Comparison of ENCODE assay signal across 1 cellular context in genomic region chr12:75635606-75636444, GRCh38.
TF ChIP-seq lines count a peak whose summit lies in the region.

No MANE protein-coding gene starts in this region.

TF ChIP-seq in HepG2, 621 proteins besides CTCF, POLR2A, EP300 and RAD21 (continued from another document and continues in another):
- TF ChIP-seq ZNF276 (CRISPR knock-in tag; IDR thresholded peaks at IDR 0.05; ENCODE audit: low read depth), result no peak
- no peak for TF ChIP-seq GTF3A (CRISPR knock-in tag; conservative IDR thresholded peaks at IDR 0.05)
- no peak for TF ChIP-seq MED8 (CRISPR knock-in tag; IDR thresholded peaks at IDR 0.05; ENCODE audit: insufficient replicate concordance)
- TF ChIP-seq KAT8 (CRISPR knock-in tag; IDR thresholded peaks at IDR 0.05), result peak; percentile 14; the same call in 1 of the 2 replicates
- peak; percentile 74; the same call in 1 of the 2 replicates for TF ChIP-seq ZMYM2 (CRISPR knock-in tag; IDR thresholded peaks at IDR 0.05)
- TF ChIP-seq FOXO4 (CRISPR knock-in tag; conservative IDR thresholded peaks at IDR 0.05), result no peak
- no peak for TF ChIP-seq IRX3 (CRISPR knock-in tag; IDR thresholded peaks at IDR 0.05; ENCODE audit: borderline replicate concordance, low read depth)
- TF ChIP-seq PHF21A (CRISPR knock-in tag; IDR thresholded peaks at IDR 0.05), result no peak
- TF ChIP-seq ZFX (CRISPR knock-in tag; IDR thresholded peaks at IDR 0.05; ENCODE audit: low read depth), result no peak
- no peak for TF ChIP-seq HNRNPH1 (optimal IDR thresholded peaks at IDR 0.05; ENCODE audit: low read depth, low read length)
- no peak for TF ChIP-seq PLRG1 (conservative IDR thresholded peaks at IDR 0.05)
- TF ChIP-seq RAD51 (IDR thresholded peaks at IDR 0.05; ENCODE audit: borderline replicate concordance), result no peak
- TF ChIP-seq MEF2D (CRISPR knock-in tag; IDR thresholded peaks at IDR 0.05), result peak; percentile 77; the same call in 1 of the 2 replicates
- TF ChIP-seq FOSL2 (CRISPR knock-in tag; IDR thresholded peaks at IDR 0.05), result peak; percentile 93
- no peak for TF ChIP-seq EZH2 (conservative IDR thresholded peaks at IDR 0.05; ENCODE audit: low read depth, low read length)
- TF ChIP-seq DMAP1 (CRISPR knock-in tag; IDR thresholded peaks at IDR 0.05), result peak; percentile 30; the same call in 1 of the 2 replicates
- no peak for TF ChIP-seq ZNF598 (CRISPR knock-in tag; IDR thresholded peaks at IDR 0.05; ENCODE audit: borderline replicate concordance)
- peak; percentile 81 for TF ChIP-seq CREB1 (IDR thresholded peaks at IDR 0.05)
- TF ChIP-seq CREB1 (CRISPR knock-in tag; IDR thresholded peaks at IDR 0.05), result no peak
- TF ChIP-seq GABPB1 (CRISPR knock-in tag; IDR thresholded peaks at IDR 0.05), result no peak
- no peak for TF ChIP-seq ARNTL (CRISPR knock-in tag; IDR thresholded peaks at IDR 0.05)
- TF ChIP-seq ETS1 (CRISPR knock-in tag; IDR thresholded peaks at IDR 0.05), result no peak
- no peak for TF ChIP-seq GLMP (CRISPR knock-in tag; IDR thresholded peaks at IDR 0.05; ENCODE audit: borderline replicate concordance)
- peak; percentile 91 for TF ChIP-seq ZNF629 (CRISPR knock-in tag; conservative IDR thresholded peaks at IDR 0.05)
- TF ChIP-seq ZNF703 (CRISPR knock-in tag; IDR thresholded peaks at IDR 0.05; ENCODE audit: borderline replicate concordance), result no peak
- TF ChIP-seq PBX3 (CRISPR knock-in tag; IDR thresholded peaks at IDR 0.05; ENCODE audit: borderline replicate concordance), result no peak
- TF ChIP-seq CBFB (CRISPR knock-in tag; IDR thresholded peaks at IDR 0.05), result peak; percentile 99
- TF ChIP-seq ZNF546 (CRISPR knock-in tag; conservative IDR thresholded peaks at IDR 0.05), result no peak
- TF ChIP-seq NR2C2 (CRISPR knock-in tag; IDR thresholded peaks at IDR 0.05; ENCODE audit: borderline replicate concordance), result peak; percentile 48; the same call in 1 of the 2 replicates
- no peak for TF ChIP-seq STAT6 (CRISPR knock-in tag; IDR thresholded peaks at IDR 0.05; ENCODE audit: borderline replicate concordance)
- no peak for TF ChIP-seq SRSF4 (IDR thresholded peaks at IDR 0.05; ENCODE audit: low read depth, low read length, poor library complexity, severe bottlenecking)
- no peak for TF ChIP-seq MLXIP (CRISPR knock-in tag; IDR thresholded peaks at IDR 0.05; ENCODE audit: borderline replicate concordance)
- TF ChIP-seq ZFP36 (IDR thresholded peaks at IDR 0.05; ENCODE audit: borderline replicate concordance, low read depth, low read length, partially characterized antibody), result no peak
- peak; percentile 74; the same call in 1 of the 2 replicates for TF ChIP-seq ARID3A (IDR thresholded peaks at IDR 0.05; ENCODE audit: low read depth, low read length)
- TF ChIP-seq RBM22 (optimal IDR thresholded peaks at IDR 0.05; ENCODE audit: low read length), result no peak
- TF ChIP-seq ZSCAN25 (CRISPR knock-in tag; IDR thresholded peaks at IDR 0.05), result no peak
- TF ChIP-seq ZNF431 (CRISPR knock-in tag; IDR thresholded peaks at IDR 0.05; ENCODE audit: borderline replicate concordance, low read depth), result no peak
- TF ChIP-seq ZIK1 (CRISPR knock-in tag; IDR thresholded peaks at IDR 0.05; ENCODE audit: borderline replicate concordance, low read depth), result peak; percentile 38; the same call in 1 of the 2 replicates
- no peak for TF ChIP-seq ZNF83 (CRISPR knock-in tag; IDR thresholded peaks at IDR 0.05; ENCODE audit: borderline replicate concordance)
- peak; percentile 91 for TF ChIP-seq FOXA3 (CRISPR knock-in tag; IDR thresholded peaks at IDR 0.05)
- TF ChIP-seq PRPF4 (IDR thresholded peaks at IDR 0.05; ENCODE audit: low read depth, low read length, poor library complexity, severe bottlenecking), result no peak
- TF ChIP-seq NFE2L2 (IDR thresholded peaks at IDR 0.05; ENCODE audit: low read length), result no peak
- TF ChIP-seq ZFP41 (CRISPR knock-in tag; IDR thresholded peaks at IDR 0.05; ENCODE audit: borderline replicate concordance), result no peak
- TF ChIP-seq ZNF160 (CRISPR knock-in tag; IDR thresholded peaks at IDR 0.05), result no peak
- TF ChIP-seq ZNF749 (CRISPR knock-in tag; IDR thresholded peaks at IDR 0.05; ENCODE audit: borderline replicate concordance), result no peak
- TF ChIP-seq MZF1 (CRISPR knock-in tag; IDR thresholded peaks at IDR 0.05; ENCODE audit: borderline replicate concordance), result no peak
- peak; percentile 91 for TF ChIP-seq NR2F6 (IDR thresholded peaks at IDR 0.05)
- TF ChIP-seq NR2F6 (CRISPR knock-in tag; IDR thresholded peaks at IDR 0.05), result peak; percentile 92
- no peak for TF ChIP-seq ZNF326 (CRISPR knock-in tag; IDR thresholded peaks at IDR 0.05; ENCODE audit: borderline replicate concordance)
- TF ChIP-seq CBX5 (CRISPR knock-in tag; IDR thresholded peaks at IDR 0.05; ENCODE audit: borderline replicate concordance), result peak; percentile 16; the same call in 1 of the 2 replicates
- TF ChIP-seq ZNF367 (CRISPR knock-in tag; IDR thresholded peaks at IDR 0.05; ENCODE audit: borderline replicate concordance), result no peak
- TF ChIP-seq PHF5A (CRISPR knock-in tag; IDR thresholded peaks at IDR 0.05; ENCODE audit: low read depth, unreplicated experiment), result no peak
- 0 out of 2 replicates have a peak, but pooled peaks have one; percentile 32 for TF ChIP-seq KAT7 (CRISPR knock-in tag; IDR thresholded peaks at IDR 0.05; ENCODE audit: borderline replicate concordance)
- TF ChIP-seq MIXL1 (CRISPR knock-in tag; IDR thresholded peaks at IDR 0.05), result peak; percentile 87
- no peak for TF ChIP-seq ZNF7 (CRISPR knock-in tag; IDR thresholded peaks at IDR 0.05)
- TF ChIP-seq NR2F2 (IDR thresholded peaks at IDR 0.05; ENCODE audit: borderline replicate concordance, low read depth), result peak; percentile 91
- TF ChIP-seq KLF15 (CRISPR knock-in tag; IDR thresholded peaks at IDR 0.05; ENCODE audit: borderline replicate concordance), result no peak
- TF ChIP-seq ZNF556 (CRISPR knock-in tag; IDR thresholded peaks at IDR 0.05; ENCODE audit: borderline replicate concordance), result no peak
- peak; percentile 97 for TF ChIP-seq NCOA2 (CRISPR knock-in tag; IDR thresholded peaks at IDR 0.05)
- no peak for TF ChIP-seq ZNF180 (CRISPR knock-in tag; IDR thresholded peaks at IDR 0.05; ENCODE audit: borderline replicate concordance, low read depth)
- no peak for TF ChIP-seq NFE2 (CRISPR knock-in tag; IDR thresholded peaks at IDR 0.05)
